ENCODE assay signal across 24 cellular contexts in genomic region chr7:158544708-158545107, GRCh38. TPM values are rescaled to one million over a fixed set of nuclear protein-coding genes. Genes with fewer than 3 reads are reported as not detected.
"Had no signal": no experiment of that assay in that cellular context is flagged by ENCODE, and none has a peak within 500 bp of the region (broad histone marks: within the 10 kb centered on the region; RNA-seq: fewer than 3 reads in every experiment).

No MANE protein-coding gene starts in this region.

- H3K4me1 ChIP-seq: foreskin keratinocyte, lower lobe of right lung had no signal

- DNase-seq: dermis blood vessel endothelial cell; dorsolateral prefrontal cortex; effector CD4-positive, alpha-beta T cell; effector memory CD4-positive, alpha-beta T cell; foreskin keratinocyte; heart right ventricle; hippocampal formation; kidney glomerular epithelial cell; left colon; left ventricle myocardium superior; lower lobe of right lung; mesenchymal stem cell; mucosa of descending colon; naive B cell had no signal

- H3K27me3 ChIP-seq: dorsolateral prefrontal cortex, foreskin keratinocyte had no signal

- H3K9me3 ChIP-seq: esophagus muscularis mucosa, gastroesophageal sphincter, heart right ventricle, lower lobe of right lung, mucosa of descending colon had no signal

- ATAC-seq: foreskin keratinocyte, gastroesophageal sphincter, heart right ventricle, left colon, left lobe of liver, left ventricle myocardium superior, lower lobe of right lung, mucosa of descending colon had no signal

- H3K4me3 ChIP-seq: coronary artery, dorsolateral prefrontal cortex, esophagus muscularis mucosa, gastroesophageal sphincter, heart right ventricle, lower lobe of right lung, mucosa of descending colon had no signal

- FAIRE-seq: colon, endothelial cell of umbilical vein, frontal cortex, islet of Langerhans, keratinocyte had no signal

- H3K36me3 ChIP-seq: esophagus muscularis mucosa, gastroesophageal sphincter, heart right ventricle, lower lobe of right lung had no signal

- H3K27ac ChIP-seq: coronary artery, dorsolateral prefrontal cortex, esophagus muscularis mucosa, foreskin keratinocyte, gastroesophageal sphincter, heart right ventricle, lower lobe of right lung had no signal

RNA-seq across cellular contexts. Expression of gene PTPRN2, which starts 42.9 kb away (rescaled TPM):
- total RNA-seq: fibroblast of villous mesenchyme, foreskin keratinocyte had no signal
- polyA plus RNA-seq: foreskin keratinocyte, keratinocyte had no signal
